8 cellular contexts compared by ENCODE assay signal in genomic region chr5:179559280-179560252, GRCh38. TPM values are rescaled to one million over a fixed set of nuclear protein-coding genes. Genes with fewer than 3 reads are reported as not detected.
DNase-seq lines count a peak whose midpoint lies in the region; ATAC-seq, FAIRE-seq and TF ChIP-seq lines count a peak whose summit lies in the region.

No MANE protein-coding gene starts in this region.

- peak; percentile 57 for FAIRE-seq in keratinocyte (lab: Jason Lieb, UNC)

- peak; percentile 84 for TF ChIP-seq POLR2A in GM10847 (IDR thresholded peaks at IDR 0.05; ENCODE audit: extremely low read depth, insufficient read length)

- H3K36me3 ChIP-seq in keratinocyte (ENCODE audit: control insufficient read depth in 2 of 2, extremely low read depth in 1 of 2, insufficient read depth in 2 of 2, low read length in 2 of 2), result peaks cover 3 to 11% of the 10 kb centered on the region in 2 experiments

- peak overlapping the region; percentile 91 for H3K27ac ChIP-seq in keratinocyte (ENCODE audit: control insufficient read depth, insufficient read depth, low read length)

- H3K79me2 ChIP-seq in keratinocyte (ENCODE audit: control insufficient read depth, insufficient read depth, low read length), result peaks cover 27% of the 10 kb centered on the region

- dilution Hi-C loops in keratinocyte (cut with MboI; ENCODE audit: extremely low pct_ligation_motif_present, low sequenced_read_pairs), result no loop called here

- no peaks in the 10 kb centered on the region for H3K27me3 ChIP-seq in keratinocyte (ENCODE audit: control insufficient read depth, extremely low read depth, insufficient read depth, low read length)

- peak overlapping the region; percentile 86 for H3K9ac ChIP-seq in keratinocyte (ENCODE audit: control insufficient read depth, extremely low read depth, insufficient read depth, low read length)

- H4K20me1 ChIP-seq in keratinocyte (ENCODE audit: control insufficient read depth, extremely low read depth, insufficient read depth, low read length), result no peaks in the 10 kb centered on the region

- peak; percentile 100 for ATAC-seq in HG02642 (IDR thresholded peaks at IDR 0.05; ENCODE audit: poor library complexity, unreplicated experiment)

- DNase-seq in NCI-H1930 (lab: John Stamatoyannopoulos, UW) (peak; percentile 94), cerebellum (ENCODE audit: low spot score) (peak; percentile 99), keratinocyte (ENCODE audit: low read depth, low spot score) (peak; percentile 89), SKM-1 (lab: John Stamatoyannopoulos, UW; ENCODE audit: unreplicated experiment) (no peak)
- DNase-seq in activated CD4-positive, alpha-beta T cell treated with anti-CD3 and anti-CD28 coated beads for 1 hour, result peak; percentile 84
- peak; percentile 82 for DNase-seq in stimulated activated CD4-positive, alpha-beta T cell treated with anti-CD3 and anti-CD28 coated beads, Interleukin-12 subunit alpha, Interleukin-12 subunit beta, amount 100 ng/mL, for 4 hours

- TF ChIP-seq CTCF in keratinocyte (optimal IDR thresholded peaks at IDR 0.05 in 1 of 3, IDR thresholded peaks at IDR 0.05 in 1 of 3, conservative IDR thresholded peaks at IDR 0.05 in 1 of 3; ENCODE audit: extremely low read depth in 1 of 3, insufficient read depth in 2 of 3, low read length in 3 of 3), result no peak

- peaks cover 4% of the 10 kb centered on the region for H3K4me1 ChIP-seq in keratinocyte (ENCODE audit: control insufficient read depth, extremely low read depth, insufficient read depth, low read length)

- peak overlapping the region; percentile 91 for H3K4me2 ChIP-seq in keratinocyte (ENCODE audit: control insufficient read depth, extremely low read depth, insufficient read depth, low read depth, low read length)

- peak overlapping the region; percentile 96 for H2AFZ ChIP-seq in keratinocyte (ENCODE audit: control insufficient read depth, low read length)

- H3K4me3 ChIP-seq in keratinocyte (ENCODE audit: control insufficient read depth in 2 of 3, extremely low read depth in 1 of 3, insufficient read depth in 2 of 3, low read depth in 1 of 3, low read length in 3 of 3), result peak overlapping the region; percentile 60 to 87 (median 78)

- no peaks in the 10 kb centered on the region for H3K9me1 ChIP-seq in keratinocyte (ENCODE audit: control insufficient read depth, extremely low read depth, insufficient read depth, low read length)

- H3K9me3 ChIP-seq in keratinocyte (ENCODE audit: control insufficient read depth, low read depth, low read length), result no peaks in the 10 kb centered on the region

RNA-seq across cellular contexts. Expression of gene RUFY1, which starts 9.2 kb away (rescaled TPM):
- 34.5 TPM for total RNA-seq in cerebellum
- polyA plus RNA-seq in keratinocyte, result 21.4 to 25.2 TPM (median 21.9 TPM) in 3 replicates
- polyA plus RNA-seq in keratinocyte (2011; ENCODE audit: low read depth), result 73.5 TPM
- 21.0 and 22.1 TPM in 2 replicates for polyA plus RNA-seq in keratinocyte (2011; cell fraction: cytosol; rRNA removed)
- polyA plus RNA-seq in keratinocyte (2011; cell fraction: nucleus; rRNA removed), result 29.8 and 31.0 TPM in 2 replicates
- 23.4 and 25.0 TPM in 2 replicates for polyA plus RNA-seq in keratinocyte (2012; ENCODE audit: low replicate concordance)
- 15.7 to 21.4 TPM (median 17.0 TPM) in 3 replicates for polyA minus RNA-seq in keratinocyte
- 20.9 TPM for polyA minus RNA-seq in keratinocyte (2011; cell fraction: cytosol; rRNA and poly(A)+ RNA removed)
- polyA minus RNA-seq in keratinocyte (2011; cell fraction: nucleus; rRNA and poly(A)+ RNA removed), result 20.5 and 21.5 TPM in 2 replicates
